8 cellular contexts compared by ENCODE assay signal in the genomic region with DNA sequence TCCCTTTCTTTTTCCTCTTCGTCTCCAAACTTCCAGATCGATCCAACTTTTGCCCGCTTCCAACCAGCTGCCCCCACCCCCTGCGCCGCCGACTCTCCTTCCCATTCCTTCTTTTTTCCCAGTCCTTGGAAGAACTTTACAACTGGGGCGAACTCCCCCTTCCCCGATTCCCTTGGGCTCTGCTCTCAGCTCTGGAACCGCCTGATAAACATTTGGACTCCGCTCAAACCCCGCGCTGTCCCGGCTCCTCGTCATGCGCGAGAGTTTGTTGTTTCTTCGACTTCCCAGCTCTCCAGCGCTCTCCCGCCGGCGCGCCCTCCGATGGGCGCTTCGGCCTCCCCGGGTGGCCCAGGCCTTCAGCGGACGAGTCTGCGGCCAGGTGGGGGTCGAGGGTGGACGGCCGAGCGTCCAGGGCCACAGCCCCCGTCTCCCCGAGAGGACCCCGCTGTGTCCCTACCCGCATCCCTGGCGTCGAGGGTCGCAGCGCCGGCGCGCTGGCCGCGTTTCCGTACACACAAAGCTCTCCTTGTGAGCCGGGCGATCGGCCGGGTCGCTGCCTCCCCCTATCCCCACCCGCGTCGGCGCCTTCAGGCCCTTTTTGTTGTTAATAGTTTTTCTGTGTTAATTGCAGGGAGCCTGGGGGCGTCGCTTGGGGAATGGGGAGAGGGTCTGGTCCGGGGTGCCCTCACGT. TPM values are rescaled to one million over a fixed set of nuclear protein-coding genes. Genes with fewer than 3 reads are reported as not detected.
DNase-seq lines count a peak whose midpoint lies in the region; ATAC-seq, FAIRE-seq and TF ChIP-seq lines count a peak whose summit lies in the region.

No MANE protein-coding gene starts in this region.

- no peak for FAIRE-seq in GM12891 (lab: Jason Lieb, UNC)

- TF ChIP-seq CTCF in activated B cell treated with CpG ODN at 0.5 μM for 24 hours (IDR thresholded peaks at IDR 0.05) (no peak), foreskin fibroblast (IDR thresholded peaks at IDR 0.05; ENCODE audit: low read depth, low read length) (no peak), omental fat pad (IDR thresholded peaks at IDR 0.05) (no peak)

- intact Hi-C loops in activated B cell treated with CpG ODN at 0.5 μM for 24 hours (cut with micrococcal nuclease) = loop anchor here (1.0 kb wide), 1 partner anchor 8 kb away; a partner anchor contains a TSS

- TF ChIP-seq POLR2A in GM12891 (IDR thresholded peaks at IDR 0.05; ENCODE audit: low read depth, low read length) = no peak

- no peak for DNase-seq in activated CD4-positive, alpha-beta T cell treated with anti-CD3 and anti-CD28 coated beads, Interleukin-2, amount 10 ng/mL, durations not matched to agents 7 days and 5 days
- DNase-seq in activated CD4-positive, alpha-beta T cell treated with anti-CD3 and anti-CD28 coated beads, Interleukin-2, amount 50 U/mL, for 1 hour = no peak
- peak; percentile 43 for DNase-seq in activated B cell treated with CpG ODN at 0.5 μM for 24 hours
- peak in 1 of 2 donors; percentile 57 for DNase-seq in foreskin fibroblast
- DNase-seq in omental fat pad (ENCODE audit: low spot score) = no peak
- no peak for DNase-seq in GM12891 (ENCODE audit: insufficient read length, low spot score)
- no peak for DNase-seq in SK-N-DZ (ENCODE audit: low spot score)

- H3K27ac Mint-ChIP-seq in activated CD4-positive, alpha-beta T cell treated with anti-CD3 and anti-CD28 coated beads, Interleukin-2, amount 10 ng/mL, durations not matched to agents 7 days and 5 days = no peak overlapping the region
- peak overlapping the region; percentile 76 for H3K27ac Mint-ChIP-seq in activated B cell treated with CpG ODN at 0.5 μM for 24 hours

- H3K27me3 Mint-ChIP-seq in activated CD4-positive, alpha-beta T cell treated with anti-CD3 and anti-CD28 coated beads, Interleukin-2, amount 10 ng/mL, durations not matched to agents 7 days and 5 days = peaks cover 30% of the 10 kb centered on the region
- H3K27me3 Mint-ChIP-seq in activated B cell treated with CpG ODN at 0.5 μM for 24 hours = peaks cover 2% of the 10 kb centered on the region

- peak overlapping the region; percentile 89 to 90 for H3K4me3 ChIP-seq in foreskin fibroblast (ENCODE audit: low read depth in 1 of 2, low read length in 2 of 2)

- H3K36me3 Mint-ChIP-seq in activated CD4-positive, alpha-beta T cell treated with anti-CD3 and anti-CD28 coated beads, Interleukin-2, amount 10 ng/mL, durations not matched to agents 7 days and 5 days (ENCODE audit: low read depth) = peaks cover 36% of the 10 kb centered on the region
- peaks cover 29% of the 10 kb centered on the region for H3K36me3 Mint-ChIP-seq in activated B cell treated with CpG ODN at 0.5 μM for 24 hours (ENCODE audit: low read depth)

- POLR2A ChIA-PET in activated CD4-positive, alpha-beta T cell treated with anti-CD3 and anti-CD28 coated beads, Interleukin-2, amount 10 ng/mL, durations not matched to agents 7 days and 5 days (lab: Charles Lee) = no interaction called here
- POLR2A ChIA-PET in activated B cell treated with CpG ODN at 0.5 μM for 24 hours (lab: Charles Lee) = interaction anchor here (0.5 to 4.7 kb wide), 13 partner anchors 9 to 275 kb away, joined by 3 to 33 read pairs (median 5); a partner anchor contains a TSS

- peak overlapping the region; percentile 47 for H3K4me3 Mint-ChIP-seq in activated CD4-positive, alpha-beta T cell treated with anti-CD3 and anti-CD28 coated beads, Interleukin-2, amount 10 ng/mL, durations not matched to agents 7 days and 5 days
- H3K4me3 Mint-ChIP-seq in activated B cell treated with CpG ODN at 0.5 μM for 24 hours = peak overlapping the region; percentile 88

- H3K4me1 Mint-ChIP-seq in activated CD4-positive, alpha-beta T cell treated with anti-CD3 and anti-CD28 coated beads, Interleukin-2, amount 10 ng/mL, durations not matched to agents 7 days and 5 days = peaks cover 10% of the 10 kb centered on the region
- peaks cover 16% of the 10 kb centered on the region for H3K4me1 Mint-ChIP-seq in activated B cell treated with CpG ODN at 0.5 μM for 24 hours

- CTCF ChIA-PET in activated CD4-positive, alpha-beta T cell treated with anti-CD3 and anti-CD28 coated beads, Interleukin-2, amount 10 ng/mL, durations not matched to agents 7 days and 5 days (lab: Charles Lee) = interaction anchor here (0.6 to 5.3 kb wide), 6 partner anchors 14 to 1078 kb away, joined by 3 to 56 read pairs (median 4); no protein-coding TSS in a partner anchor
- CTCF ChIA-PET in activated B cell treated with CpG ODN at 0.5 μM for 24 hours (lab: Charles Lee) = interaction anchor here (1.0 to 4.2 kb wide), 5 partner anchors 14 to 267 kb away, joined by 3 to 17 read pairs (median 5); a partner anchor contains a TSS

- H3K9me3 Mint-ChIP-seq in activated CD4-positive, alpha-beta T cell treated with anti-CD3 and anti-CD28 coated beads, Interleukin-2, amount 10 ng/mL, durations not matched to agents 7 days and 5 days = no peaks in the 10 kb centered on the region
- H3K9me3 Mint-ChIP-seq in activated B cell treated with CpG ODN at 0.5 μM for 24 hours = no peaks in the 10 kb centered on the region

- ATAC-seq in activated B cell treated with CpG ODN at 0.5 μM for 24 hours (ENCODE audit: low read depth) (peak; percentile 60), omental fat pad (ENCODE audit: low FRiP score) (peak; percentile 13), GM18867 (IDR thresholded peaks at IDR 0.05; ENCODE audit: unreplicated experiment) (no peak)

TF ChIP-seq in GM12891, 5 proteins besides CTCF, POLR2A, EP300 and RAD21:
- TF ChIP-seq SPI1 (IDR thresholded peaks at IDR 0.05; ENCODE audit: low read depth, low read length) = no peak
- TF ChIP-seq POU2F2 (IDR thresholded peaks at IDR 0.05; ENCODE audit: low read depth, low read length) = no peak
- no peak for TF ChIP-seq TAF1 (IDR thresholded peaks at IDR 0.05; ENCODE audit: low read depth, low read length)
- no peak for TF ChIP-seq POLR2AphosphoS5 (IDR thresholded peaks at IDR 0.05; ENCODE audit: low read depth, low read length)
TF ChIP-seq in GM12891: peak in this region for 0.

RNA-seq across cellular contexts. Expression of a gene that starts 0.8 kb away (rescaled TPM):
- 1 to 10 TPM; 1.8 to 2.1 TPM for total RNA-seq in activated CD4-positive, alpha-beta T cell treated with anti-CD3 and anti-CD28 coated beads, Interleukin-2, amount 10 ng/mL, durations not matched to agents 7 days and 5 days
- total RNA-seq in activated B cell treated with CpG ODN at 0.5 μM for 24 hours = 3.4 and 4.1 TPM in 2 replicates
- 100 to 1,000 TPM; 108 to 208 (median 166) TPM for total RNA-seq in omental fat pad
- polyA plus RNA-seq in GM12891 (2012; ENCODE audit: low read depth, missing spikeins) = 1.3 TPM
- polyA plus RNA-seq in SK-N-DZ (2014; cell fraction: cytosol; rRNA removed) = 3.1 and 4.2 TPM in 2 replicates
- 1.7 and 3.4 TPM in 2 replicates for polyA plus RNA-seq in SK-N-DZ (2014; cell fraction: nucleus; rRNA removed)

RNA-seq across cellular contexts. Expression of a gene that starts 7.5 kb away (rescaled TPM):
- 100 to 1,000 TPM; 101 to 112 TPM for total RNA-seq in activated CD4-positive, alpha-beta T cell treated with anti-CD3 and anti-CD28 coated beads, Interleukin-2, amount 10 ng/mL, durations not matched to agents 7 days and 5 days
- 142 and 150 TPM in 2 replicates for total RNA-seq in activated B cell treated with CpG ODN at 0.5 μM for 24 hours
- 10 to 100 TPM; 15.9 to 55.1 (median 37.7) TPM for total RNA-seq in omental fat pad
- 188 TPM for polyA plus RNA-seq in GM12891 (2012; ENCODE audit: low read depth, missing spikeins)
- 263 and 507 TPM in 2 replicates for polyA plus RNA-seq in SK-N-DZ (2014; cell fraction: cytosol; rRNA removed)
- polyA plus RNA-seq in SK-N-DZ (2014; cell fraction: nucleus; rRNA removed) = 124 and 172 TPM in 2 replicates

RNA-seq across cellular contexts. Expression of a gene that starts 22.0 kb away (rescaled TPM):
- total RNA-seq in activated CD4-positive, alpha-beta T cell treated with anti-CD3 and anti-CD28 coated beads, Interleukin-2, amount 10 ng/mL, durations not matched to agents 7 days and 5 days = under 1 TPM; 0.25 to 0.69 TPM
- total RNA-seq in activated B cell treated with CpG ODN at 0.5 μM for 24 hours = 30.8 and 33.7 TPM in 2 replicates
- total RNA-seq in omental fat pad = 10 to 100 TPM; 52.0 to 72.3 (median 64.0) TPM
- 35.4 TPM for polyA plus RNA-seq in GM12891 (2012; ENCODE audit: low read depth, missing spikeins)
- polyA plus RNA-seq in SK-N-DZ (2014; cell fraction: cytosol; rRNA removed) = 0.48 and 2.2 TPM in 2 replicates
- polyA plus RNA-seq in SK-N-DZ (2014; cell fraction: nucleus; rRNA removed) = 0.37 and 1.5 TPM in 2 replicates

RNA-seq across cellular contexts. Expression of a gene that starts 34.3 kb away (rescaled TPM):
- 10 to 100 TPM; 60.0 to 63.5 TPM for total RNA-seq in activated CD4-positive, alpha-beta T cell treated with anti-CD3 and anti-CD28 coated beads, Interleukin-2, amount 10 ng/mL, durations not matched to agents 7 days and 5 days
- total RNA-seq in activated B cell treated with CpG ODN at 0.5 μM for 24 hours = 83.2 and 83.3 TPM in 2 replicates
- total RNA-seq in omental fat pad = 100 to 1,000 TPM in 2 of 4 donors, 10 to 100 TPM in 2; 73.5 to 125 (median 96.6) TPM
- polyA plus RNA-seq in GM12891 (2012; ENCODE audit: low read depth, missing spikeins) = 31.2 TPM
- 2.2 and 2.5 TPM in 2 replicates for polyA plus RNA-seq in SK-N-DZ (2014; cell fraction: cytosol; rRNA removed)
- 1.6 and 3.7 TPM in 2 replicates for polyA plus RNA-seq in SK-N-DZ (2014; cell fraction: nucleus; rRNA removed)

RNA-seq across cellular contexts. Expression of a gene that starts 45.8 kb away (rescaled TPM):
- under 1 TPM; 0.52 to 0.69 TPM for total RNA-seq in activated CD4-positive, alpha-beta T cell treated with anti-CD3 and anti-CD28 coated beads, Interleukin-2, amount 10 ng/mL, durations not matched to agents 7 days and 5 days
- total RNA-seq in activated B cell treated with CpG ODN at 0.5 μM for 24 hours (0.71 and 1.4 TPM in 2 replicates), omental fat pad (1 to 10 TPM in 2 of 4 donors, under 1 TPM in 2; 0.24 to 3.3 (median 1.0) TPM)
- polyA plus RNA-seq in GM12891 (2012; ENCODE audit: low read depth, missing spikeins) = 0.76 TPM
- 2.5 and 4.0 TPM in 2 replicates for polyA plus RNA-seq in SK-N-DZ (2014; cell fraction: cytosol; rRNA removed)
- 1.2 and 5.2 TPM in 2 replicates for polyA plus RNA-seq in SK-N-DZ (2014; cell fraction: nucleus; rRNA removed)

Comparison
In these comparisons a context has a peak if more than half of its experiments do, and no peak if none do; other contexts are left out.
1. RNA of a gene that starts 0.8 kb away (total RNA-seq): 108 to 208 TPM in omental fat pad; 3.4 to 4.1 TPM in activated B cell treated with CpG ODN at 0.5 μM for 24 hours and 1.8 to 2.1 TPM in activated CD4-positive, alpha-beta T cell treated with anti-CD3 and anti-CD28 coated beads, Interleukin-2, amount 10 ng/mL, durations not matched to agents 7 days and 5 days; every median in the first group is over 10 times any median in the second.
2. RNA of a gene that starts 22.0 kb away (total RNA-seq): 52.0 to 72.3 TPM in omental fat pad and 30.8 to 33.7 TPM in activated B cell treated with CpG ODN at 0.5 μM for 24 hours; 0.25 to 0.69 TPM in activated CD4-positive, alpha-beta T cell treated with anti-CD3 and anti-CD28 coated beads, Interleukin-2, amount 10 ng/mL, durations not matched to agents 7 days and 5 days; every median in the first group is over 10 times any median in the second.